In genomic region chr17:41785091-41785875, GRCh38 we compare ENCODE assay signal across 8 cellular contexts. TPM values are rescaled to one million over a fixed set of nuclear protein-coding genes. Genes with fewer than 3 reads are reported as not detected.
DNase-seq lines count a peak whose midpoint lies in the region; ATAC-seq and TF ChIP-seq lines count a peak whose summit lies in the region.

No MANE protein-coding gene starts in this region.

- no peaks in the 10 kb centered on the region for H3K9me3 ChIP-seq in CD8-positive, alpha-beta T cell (ENCODE audit: low read length)
- H3K9me3 ChIP-seq in PC-9 (ENCODE audit: insufficient read depth, low read depth) (no peaks in the 10 kb centered on the region), esophagus (ENCODE audit: control insufficient read depth in 2 of 2, insufficient read depth in 1 of 2, low read depth in 1 of 2, low read length in 1 of 2) (no peaks in the 10 kb centered on the region), neuron (ENCODE audit: low read length) (no peaks in the 10 kb centered on the region)

- H3K9me2 ChIP-seq in PC-9 (ENCODE audit: insufficient read depth), result no peaks in the 10 kb centered on the region

- CTCF ChIA-PET in CD8-positive, alpha-beta T cell (lab: Charles Lee), result interaction anchor here (2.1 to 3.7 kb wide), 2 partner anchors 17 to 26 kb away, joined by 12 to 21 read pairs; partner anchors contain the start of gene P3H4
- CTCF ChIA-PET in PC-9 (lab: Charles Lee), result interaction anchor here (0.6 to 2.7 kb wide), 6 partner anchors 12 to 1367 kb away, joined by 3 to 29 read pairs (median 6); no protein-coding TSS in a partner anchor

- peak overlapping the region; percentile 49 for H3K4me3 ChIP-seq in CD8-positive, alpha-beta T cell (ENCODE audit: low read depth, low read length)
- H3K4me3 ChIP-seq in PC-9, result peak overlapping the region; percentile 63
- H3K4me3 ChIP-seq in esophagus (ENCODE audit: low read depth in 1 of 2, low read length in 2 of 2), result peak overlapping the region; percentile 60 to 88
- H3K4me3 ChIP-seq in neuron (ENCODE audit: low read length), result peak overlapping the region; percentile 71

- POLR2A ChIA-PET in CD8-positive, alpha-beta T cell (lab: Charles Lee), result interaction anchor here (1.2 kb wide), 1 partner anchor 133 kb away, joined by 4 read pairs; the partner anchor contains the start of gene ACLY
- POLR2A ChIA-PET in PC-9 (lab: Charles Lee; ENCODE audit: unreplicated experiment), result interaction anchor here (0.6 to 3.7 kb wide), 12 partner anchors 8 to 211 kb away, joined by 3 to 81 read pairs (median 10); partner anchors contain the start of genes EIF1 and FKBP10

- peaks cover 27% of the 10 kb centered on the region for H3F3A ChIP-seq in PC-9 (ENCODE audit: insufficient read depth, low read depth)

- H3K4me2 ChIP-seq in PC-9, result peak overlapping the region; percentile 100

- H4K20me1 ChIP-seq in PC-9 (ENCODE audit: insufficient read depth), result peaks cover 18% of the 10 kb centered on the region

- TF ChIP-seq CTCF in CD8-positive, alpha-beta T cell (IDR thresholded peaks at IDR 0.05), result no peak
- no peak for TF ChIP-seq CTCF in PC-9 (conservative IDR thresholded peaks at IDR 0.05)

- H3K27me3 ChIP-seq in CD8-positive, alpha-beta T cell (ENCODE audit: insufficient read depth, low read length), result peaks cover 10% of the 10 kb centered on the region
- H3K27me3 ChIP-seq in PC-9 (ENCODE audit: insufficient read depth, low read depth), result no peaks in the 10 kb centered on the region
- no peaks in the 10 kb centered on the region for H3K27me3 ChIP-seq in esophagus (ENCODE audit: control insufficient read depth in 1 of 2, insufficient read depth in 2 of 2, low read length in 2 of 2)
- H3K27me3 ChIP-seq in neuron (ENCODE audit: insufficient read depth, low read length), result peaks cover 6% of the 10 kb centered on the region

- H3K4me1 Mint-ChIP-seq in CD8-positive, alpha-beta T cell (ENCODE audit: low read depth), result peaks cover 32% of the 10 kb centered on the region

- no peaks in the 10 kb centered on the region for H3K36me3 ChIP-seq in CD8-positive, alpha-beta T cell (ENCODE audit: insufficient read depth, low read length)
- no peaks in the 10 kb centered on the region for H3K36me3 ChIP-seq in PC-9 (ENCODE audit: low read depth)
- H3K36me3 ChIP-seq in esophagus (ENCODE audit: control insufficient read depth in 2 of 2, insufficient read depth in 2 of 2, low read length in 1 of 2), result no peaks in the 10 kb centered on the region
- H3K36me3 ChIP-seq in neuron (ENCODE audit: insufficient read depth, low read length), result no peaks in the 10 kb centered on the region

- H3K9me3 Mint-ChIP-seq in CD8-positive, alpha-beta T cell, result no peaks in the 10 kb centered on the region

- intact Hi-C loops in CD8-positive, alpha-beta T cell (cut with DNase I, micrococcal nuclease), result no loop called here
- intact Hi-C loops in PC-9 (cut with micrococcal nuclease; ENCODE audit: unreplicated experiment), result loop anchor here (1.0 to 5.0 kb wide), 3 partner anchors 16 to 98 kb away; partner anchors contain the start of gene EIF1

- H3K27ac Mint-ChIP-seq in CD8-positive, alpha-beta T cell, result no peak overlapping the region

- WGBS in esophagus, 2 donors, result 12 to 14% methylated on average over 14 of the region's 14 CpGs

- peaks cover 52% of the 10 kb centered on the region for H3K79me2 ChIP-seq in PC-9 (ENCODE audit: low read depth)

- peak overlapping the region; percentile 71 for H3K4me3 Mint-ChIP-seq in CD8-positive, alpha-beta T cell

- H2AFZ ChIP-seq in PC-9 (no peak overlapping the region), neuron (ENCODE audit: low read depth, low read length) (peak overlapping the region; percentile 27)

- ATAC-seq in CD8-positive, alpha-beta T cell, result no peak
- no peak for ATAC-seq in HG03342 (IDR thresholded peaks at IDR 0.05; ENCODE audit: unreplicated experiment)

- H3K27ac ChIP-seq in CD8-positive, alpha-beta T cell (ENCODE audit: low read depth, low read length), result no peak overlapping the region
- H3K27ac ChIP-seq in PC-9 (peak overlapping the region; percentile 98), esophagus (ENCODE audit: low read depth in 2 of 2, low read length in 1 of 2) (peak overlapping the region; percentile 97 to 98)

- DNase-seq in CD8-positive, alpha-beta T cell, result no peak
- DNase-seq in PC-9 (peak; percentile 59 to 68), globus pallidus (ENCODE audit: low spot score) (no peak)
- DNase-seq in activated T-cell treated with anti-CD3 and anti-CD28 coated beads, Interleukin-2, amount 50 U/mL, for 1 hour, result no peak
- no peak for DNase-seq in activated CD4-positive, alpha-beta T cell treated with anti-CD3 and anti-CD28 coated beads for 4 hours

- BruUV-seq in PC-9 (replicated peaks; lab: Mats Ljungman, UMichigan), result TSS peak; percentile 48

- no peaks in the 10 kb centered on the region for H3K36me3 Mint-ChIP-seq in CD8-positive, alpha-beta T cell

- H3K4me1 ChIP-seq in CD8-positive, alpha-beta T cell (ENCODE audit: insufficient read depth, low read length), result peaks cover 25% of the 10 kb centered on the region
- H3K4me1 ChIP-seq in PC-9 (replicated peaks; ENCODE audit: insufficient read depth) (peaks cover 38% of the 10 kb centered on the region), esophagus (ENCODE audit: control insufficient read depth in 2 of 2, insufficient read depth in 2 of 2, low read length in 1 of 2) (peaks cover 2 to 15% of the 10 kb centered on the region in 2 donors), neuron (ENCODE audit: insufficient read depth, low read length) (peaks cover 23% of the 10 kb centered on the region)

- H3K27me3 Mint-ChIP-seq in CD8-positive, alpha-beta T cell (ENCODE audit: low read depth), result peaks cover 32% of the 10 kb centered on the region

RNA-seq across cellular contexts. Expression of gene JUP, which starts 1.2 kb away (rescaled TPM):
- total RNA-seq in CD8-positive, alpha-beta T cell, result 1 to 10 TPM; 1.0 to 1.8 TPM
- 259 TPM in 2 replicates for total RNA-seq in PC-9 (2021)
- polyA plus RNA-seq in esophagus, result 100 to 1,000 TPM; 445 to 752 TPM

RNA-seq across cellular contexts. Expression of gene P3H4, which starts 26.5 kb away (rescaled TPM):
- 1 to 10 TPM in 1 of 2 experiments, under 1 TPM in 1; 0.89 to 1.0 TPM for total RNA-seq in CD8-positive, alpha-beta T cell
- total RNA-seq in PC-9 (2021), result 26.8 and 34.0 TPM in 2 replicates
- polyA plus RNA-seq in esophagus, result 1 to 10 TPM; 1.7 TPM

RNA-seq across cellular contexts. Expression of gene FKBP10, which starts 27.5 kb away (rescaled TPM):
- total RNA-seq in CD8-positive, alpha-beta T cell, result under 1 TPM in 1 of 2 experiments, not detected in 1; 0.38 TPM
- total RNA-seq in PC-9 (2021), result 143 and 164 TPM in 2 replicates
- polyA plus RNA-seq in esophagus, result 1 to 10 TPM; 5.8 to 5.9 TPM

RNA-seq across cellular contexts. Expression of gene NT5C3B, which starts 50.7 kb away (rescaled TPM):
- total RNA-seq in CD8-positive, alpha-beta T cell, result 10 to 100 TPM; 26.5 to 27.0 TPM
- 48.8 and 51.1 TPM in 2 replicates for total RNA-seq in PC-9 (2021)
- 10 to 100 TPM; 35.9 to 36.0 TPM for polyA plus RNA-seq in esophagus

RNA-seq across cellular contexts. Expression of gene HAP1, which starts 50.8 kb away (rescaled TPM):
- not detected for total RNA-seq in CD8-positive, alpha-beta T cell
- 1.1 and 2.2 TPM in 2 replicates for total RNA-seq in PC-9 (2021)
- polyA plus RNA-seq in esophagus, result 1 to 10 TPM in 1 of 2 donors, under 1 TPM in 1; 0.35 to 1.4 TPM

Comparison
In these comparisons a context has a peak if more than half of its experiments do, and no peak if none do; other contexts are left out.
1. DNase-seq: peak in PC-9 (2 of 2); none in CD8-positive, alpha-beta T cell (0 of 7), globus pallidus (single experiment), activated T-cell treated with anti-CD3 and anti-CD28 coated beads, Interleukin-2, amount 50 U/mL, for 1 hour (single experiment) and activated CD4-positive, alpha-beta T cell treated with anti-CD3 and anti-CD28 coated beads for 4 hours (0 of 2).
2. RNA of gene JUP, which starts 1.2 kb away (total RNA-seq): 259 TPM in PC-9; 1.0 to 1.8 TPM in CD8-positive, alpha-beta T cell; every median in the first group is over 10 times any median in the second.
3. RNA of gene P3H4, which starts 26.5 kb away (total RNA-seq): 26.8 to 34.0 TPM in PC-9; 0.89 to 1.0 TPM in CD8-positive, alpha-beta T cell; every median in the first group is over 10 times any median in the second.
4. RNA of gene FKBP10, which starts 27.5 kb away (total RNA-seq): 143 to 164 TPM in PC-9; 0.38 TPM in CD8-positive, alpha-beta T cell; every median in the first group is over 100 times any median in the second.
5. Peak in every context shown above with its lines, with median percentiles within 50 percentile points of each other: H3K4me3 ChIP-seq.